ENCODE assay signal across 10 cellular contexts in genomic region chr3:42101048-42101447, GRCh38. TPM values are rescaled to one million over a fixed set of nuclear protein-coding genes. Genes with fewer than 3 reads are reported as not detected.
DNase-seq lines count a peak whose midpoint lies in the region; ATAC-seq and TF ChIP-seq lines count a peak whose summit lies in the region.
"Had no signal": no experiment of that assay in that cellular context is flagged by ENCODE, and none has a peak within 500 bp of the region (broad histone marks: within the 10 kb centered on the region; RNA-seq: fewer than 3 reads in every experiment).

No MANE protein-coding gene starts in this region.

- no peak overlapping the region for H3K4me3 Mint-ChIP-seq in T-cell
- H3K4me3 Mint-ChIP-seq: CD4-positive, alpha-beta T cell had no signal

- no peaks in the 10 kb centered on the region for H3K27me3 Mint-ChIP-seq in T-cell
- H3K27me3 Mint-ChIP-seq: CD4-positive, alpha-beta T cell had no signal

- H3K27ac ChIP-seq in RWPE1 (peak overlapping the region; percentile 59), parathyroid adenoma (peak overlapping the region; percentile 16)

- H3K4me1 Mint-ChIP-seq in T-cell: peaks cover 4 to 11% (median 5%) of the 10 kb centered on the region in 3 donors

- peaks cover 35% of the 10 kb centered on the region for H3K79me2 ChIP-seq in parathyroid adenoma

- CTCF ChIA-PET in RWPE1 (lab: Yijun Ruan, JAX): interaction anchor here (0.5 to 0.8 kb wide), 4 partner anchors 47 to 207 kb away, joined by 3 to 4 read pairs (median 4); no protein-coding TSS in a partner anchor
- CTCF ChIA-PET in T-cell (lab: Charles Lee): interaction anchor here (0.6 to 1.5 kb wide), 6 partner anchors 91 to 1784 kb away, joined by 3 to 4 read pairs (median 4); no protein-coding TSS in a partner anchor

- H3K36me3 Mint-ChIP-seq in T-cell: peaks cover 6% of the 10 kb centered on the region

- H3K9ac ChIP-seq in parathyroid adenoma: no peak overlapping the region

- no peak overlapping the region for H3K4me3 ChIP-seq in AG10803 (ENCODE audit: low read length)
- H3K4me3 ChIP-seq in foreskin fibroblast (ENCODE audit: low read depth in 1 of 2, low read length in 2 of 2): no peak overlapping the region
- H3K4me3 ChIP-seq in parathyroid adenoma (ENCODE audit: low read depth, low read length): no peak overlapping the region

- no peaks in the 10 kb centered on the region for H3K27me3 ChIP-seq in parathyroid adenoma (ENCODE audit: control insufficient read depth, insufficient read depth, low read length)

- no peak overlapping the region for H3K4me2 ChIP-seq in parathyroid adenoma (ENCODE audit: low read length)

- H3K9me3 ChIP-seq in parathyroid adenoma (ENCODE audit: control insufficient read depth, low read length): no peaks in the 10 kb centered on the region

- no peak for TF ChIP-seq CTCF in AG10803 (conservative IDR thresholded peaks at IDR 0.05; ENCODE audit: low read length)
- no peak for TF ChIP-seq CTCF in RWPE1 (conservative IDR thresholded peaks at IDR 0.05; ENCODE audit: low read depth)
- no peak for TF ChIP-seq CTCF in foreskin fibroblast (IDR thresholded peaks at IDR 0.05; ENCODE audit: low read depth, low read length)
- TF ChIP-seq CTCF in parathyroid adenoma (IDR thresholded peaks at IDR 0.05): no peak

- ATAC-seq in HG03135 (IDR thresholded peaks at IDR 0.05; ENCODE audit: unreplicated experiment) (no peak), HG03342 (IDR thresholded peaks at IDR 0.05; ENCODE audit: unreplicated experiment) (no peak), T-cell (replicated peaks in 1 of 4) (no peak)

- DNase-seq in AG10803 (ENCODE audit: low read depth) (peak; percentile 82), RWPE1 (ENCODE audit: low spot score) (no peak), foreskin fibroblast (peak; percentile 82 to 90), G401 (ENCODE audit: low spot score) (no peak), T-cell (no peak)
- DNase-seq: activated CD4-positive, alpha-beta T cell treated with anti-CD3 and anti-CD28 coated beads, Interleukin-2, amount 50 U/mL, for 4 hours; CD4-positive, alpha-beta T cell had no signal

- no peak overlapping the region for H3K27ac Mint-ChIP-seq in T-cell
- H3K27ac Mint-ChIP-seq: CD4-positive, alpha-beta T cell had no signal

- POLR2A ChIA-PET in RWPE1 (lab: Yijun Ruan, JAX; ENCODE audit: low non-redundant PET): no interaction called here
- POLR2A ChIA-PET in T-cell (lab: Charles Lee): no interaction called here

- H3K36me3 ChIP-seq in parathyroid adenoma (ENCODE audit: control insufficient read depth, insufficient read depth, low read length): no peaks in the 10 kb centered on the region

- in situ Hi-C loops in G401 (cut with HindIII; ENCODE audit: low sequenced_read_pairs): no loop called here

- no peak overlapping the region for H2AFZ ChIP-seq in parathyroid adenoma

- peaks cover 9% of the 10 kb centered on the region for H3K4me1 ChIP-seq in parathyroid adenoma

- no peaks in the 10 kb centered on the region for H3K9me3 Mint-ChIP-seq in T-cell
- H3K9me3 Mint-ChIP-seq: CD4-positive, alpha-beta T cell had no signal

RNA-seq across cellular contexts. Expression of gene TRAK1, which starts 9.9 kb away (rescaled TPM):
- 17.3 and 17.6 TPM in 2 replicates for total RNA-seq in G401 (2014; rRNA removed; shearing (Covaris generic))
- 10 to 100 TPM; 18.5 to 22.4 (median 20.4) TPM for total RNA-seq in T-cell

Comparison
In these comparisons a context has a peak if more than half of its experiments do, and no peak if none do; other contexts are left out.
1. DNase-seq: peak in AG10803 (single experiment) and foreskin fibroblast (2 of 2); none in RWPE1 (single experiment), G401 (single experiment) and T-cell (0 of 34).